1 cellular context compared by ENCODE assay signal in the genomic region with DNA sequence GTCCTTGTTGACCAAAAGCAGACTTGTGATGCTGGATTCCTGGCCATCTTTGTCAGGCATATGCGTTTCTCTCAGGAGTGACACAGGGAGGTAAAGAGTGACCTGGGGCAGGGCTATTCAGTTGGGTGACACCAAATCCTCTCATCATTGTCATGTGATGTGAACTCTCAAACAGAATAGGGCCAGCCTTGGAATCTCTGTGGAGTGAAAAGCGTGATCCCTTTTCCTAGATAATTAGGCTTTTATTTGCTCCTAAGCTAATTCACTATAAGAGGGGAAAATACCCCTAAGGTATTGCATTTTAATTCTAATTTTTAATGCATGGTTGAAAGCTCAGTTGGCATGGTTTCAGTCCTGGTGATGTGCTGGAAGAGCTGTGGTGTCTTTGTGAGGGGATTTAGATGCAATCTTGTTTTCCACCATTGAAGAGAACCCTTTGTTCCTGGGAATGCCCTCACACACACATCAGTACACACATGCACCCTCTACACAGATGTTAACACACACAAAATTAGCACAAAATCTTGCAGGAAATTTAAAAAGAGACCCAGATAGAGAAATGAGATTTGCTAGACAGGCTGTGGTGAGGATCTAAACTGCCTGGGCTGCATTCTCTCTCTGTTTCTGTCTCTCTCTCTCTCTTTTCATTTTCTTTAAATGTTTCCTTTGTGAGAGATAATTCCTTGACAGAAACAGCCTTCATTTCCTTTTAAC.
TF ChIP-seq lines count a peak whose summit lies in the region.

No MANE protein-coding gene starts in this region.

TF ChIP-seq in GM23338, 12 proteins besides CTCF, POLR2A, EP300 and RAD21 (continued from another document):
- TF ChIP-seq, protein P1, sequence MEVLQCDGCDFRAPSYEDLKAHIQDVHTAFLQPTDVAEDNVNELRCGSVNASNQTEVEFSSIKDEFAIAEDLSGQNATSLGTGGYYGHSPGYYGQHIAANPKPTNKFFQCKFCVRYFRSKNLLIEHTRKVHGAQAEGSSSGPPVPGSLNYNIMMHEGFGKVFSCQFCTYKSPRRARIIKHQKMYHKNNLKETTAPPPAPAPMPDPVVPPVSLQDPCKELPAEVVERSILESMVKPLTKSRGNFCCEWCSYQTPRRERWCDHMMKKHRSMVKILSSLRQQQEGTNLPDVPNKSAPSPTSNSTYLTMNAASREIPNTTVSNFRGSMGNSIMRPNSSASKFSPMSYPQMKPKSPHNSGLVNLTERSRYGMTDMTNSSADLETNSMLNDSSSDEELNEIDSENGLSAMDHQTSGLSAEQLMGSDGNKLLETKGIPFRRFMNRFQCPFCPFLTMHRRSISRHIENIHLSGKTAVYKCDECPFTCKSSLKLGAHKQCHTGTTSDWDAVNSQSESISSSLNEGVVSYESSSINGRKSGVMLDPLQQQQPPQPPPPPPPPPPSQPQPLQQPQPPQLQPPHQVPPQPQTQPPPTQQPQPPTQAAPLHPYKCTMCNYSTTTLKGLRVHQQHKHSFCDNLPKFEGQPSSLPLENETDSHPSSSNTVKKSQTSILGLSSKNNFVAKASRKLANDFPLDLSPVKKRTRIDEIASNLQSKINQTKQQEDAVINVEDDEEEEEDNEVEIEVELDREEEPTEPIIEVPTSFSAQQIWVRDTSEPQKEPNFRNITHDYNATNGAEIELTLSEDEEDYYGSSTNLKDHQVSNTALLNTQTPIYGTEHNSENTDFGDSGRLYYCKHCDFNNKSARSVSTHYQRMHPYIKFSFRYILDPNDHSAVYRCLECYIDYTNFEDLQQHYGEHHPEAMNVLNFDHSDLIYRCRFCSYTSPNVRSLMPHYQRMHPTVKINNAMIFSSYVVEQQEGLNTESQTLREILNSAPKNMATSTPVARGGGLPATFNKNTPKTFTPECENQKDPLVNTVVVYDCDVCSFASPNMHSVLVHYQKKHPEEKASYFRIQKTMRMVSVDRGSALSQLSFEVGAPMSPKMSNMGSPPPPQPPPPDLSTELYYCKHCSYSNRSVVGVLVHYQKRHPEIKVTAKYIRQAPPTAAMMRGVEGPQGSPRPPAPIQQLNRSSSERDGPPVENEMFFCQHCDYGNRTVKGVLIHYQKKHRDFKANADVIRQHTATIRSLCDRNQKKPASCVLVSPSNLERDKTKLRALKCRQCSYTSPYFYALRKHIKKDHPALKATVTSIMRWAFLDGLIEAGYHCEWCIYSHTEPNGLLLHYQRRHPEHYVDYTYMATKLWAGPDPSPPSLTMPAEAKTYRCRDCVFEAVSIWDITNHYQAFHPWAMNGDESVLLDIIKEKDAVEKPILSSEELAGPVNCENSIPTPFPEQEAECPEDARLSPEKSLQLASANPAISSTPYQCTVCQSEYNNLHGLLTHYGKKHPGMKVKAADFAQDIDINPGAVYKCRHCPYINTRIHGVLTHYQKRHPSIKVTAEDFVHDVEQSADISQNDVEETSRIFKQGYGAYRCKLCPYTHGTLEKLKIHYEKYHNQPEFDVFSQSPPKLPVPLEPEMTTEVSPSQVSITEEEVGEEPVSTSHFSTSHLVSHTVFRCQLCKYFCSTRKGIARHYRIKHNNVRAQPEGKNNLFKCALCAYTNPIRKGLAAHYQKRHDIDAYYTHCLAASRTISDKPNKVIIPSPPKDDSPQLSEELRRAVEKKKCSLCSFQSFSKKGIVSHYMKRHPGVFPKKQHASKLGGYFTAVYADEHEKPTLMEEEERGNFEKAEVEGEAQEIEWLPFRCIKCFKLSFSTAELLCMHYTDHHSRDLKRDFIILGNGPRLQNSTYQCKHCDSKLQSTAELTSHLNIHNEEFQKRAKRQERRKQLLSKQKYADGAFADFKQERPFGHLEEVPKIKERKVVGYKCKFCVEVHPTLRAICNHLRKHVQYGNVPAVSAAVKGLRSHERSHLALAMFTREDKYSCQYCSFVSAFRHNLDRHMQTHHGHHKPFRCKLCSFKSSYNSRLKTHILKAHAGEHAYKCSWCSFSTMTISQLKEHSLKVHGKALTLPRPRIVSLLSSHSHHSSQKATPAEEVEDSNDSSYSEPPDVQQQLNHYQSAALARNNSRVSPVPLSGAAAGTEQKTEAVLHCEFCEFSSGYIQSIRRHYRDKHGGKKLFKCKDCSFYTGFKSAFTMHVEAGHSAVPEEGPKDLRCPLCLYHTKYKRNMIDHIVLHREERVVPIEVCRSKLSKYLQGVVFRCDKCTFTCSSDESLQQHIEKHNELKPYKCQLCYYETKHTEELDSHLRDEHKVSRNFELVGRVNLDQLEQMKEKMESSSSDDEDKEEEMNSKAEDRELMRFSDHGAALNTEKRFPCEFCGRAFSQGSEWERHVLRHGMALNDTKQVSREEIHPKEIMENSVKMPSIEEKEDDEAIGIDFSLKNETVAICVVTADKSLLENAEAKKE (CRISPR knock-in tag; IDR thresholded peaks at IDR 0.05) = no peak
- no peak for TF ChIP-seq EZH2 (IDR thresholded peaks at IDR 0.05; ENCODE audit: low read depth, unreplicated experiment)
- no peak for TF ChIP-seq CREB1 (CRISPR knock-in tag; IDR thresholded peaks at IDR 0.05; ENCODE audit: low read depth)
- no peak for TF ChIP-seq ZNF331 (CRISPR knock-in tag; IDR thresholded peaks at IDR 0.05; ENCODE audit: low read depth)
- no peak for TF ChIP-seq STAT1 (IDR thresholded peaks at IDR 0.05; ENCODE audit: unreplicated experiment)
- TF ChIP-seq EZH2phosphoT487 (IDR thresholded peaks at IDR 0.05; ENCODE audit: unreplicated experiment) = no peak
- TF ChIP-seq NANOG (IDR thresholded peaks at IDR 0.05; ENCODE audit: borderline replicate concordance) = no peak
TF ChIP-seq in GM23338: peak in this region for 0.
